Comparison of ENCODE assay signal across 22 cellular contexts in the genomic region with DNA sequence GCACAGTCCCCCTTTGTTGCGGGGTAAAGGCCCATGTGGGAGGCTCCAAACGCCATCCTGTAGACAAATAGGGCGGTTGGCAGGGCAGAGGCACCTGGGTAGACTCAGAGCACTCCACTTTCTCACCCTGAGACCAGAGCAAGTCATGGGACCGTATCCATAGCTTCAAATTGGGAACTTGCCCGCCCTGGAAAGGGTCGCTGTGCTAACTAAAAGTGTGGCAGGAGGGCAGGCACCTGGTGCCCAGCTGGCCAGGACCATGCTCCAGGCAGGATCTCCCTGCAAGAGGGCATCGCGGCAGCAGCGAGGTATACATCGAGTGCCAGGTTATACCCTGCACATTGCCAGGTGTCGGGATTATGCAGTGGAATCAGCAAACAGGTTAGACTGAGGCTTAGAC.
"Had no signal": no experiment of that assay in that cellular context is flagged by ENCODE, and none has a peak within 500 bp of the region (broad histone marks: within the 10 kb centered on the region; RNA-seq: fewer than 3 reads in every experiment).

No MANE protein-coding gene starts in this region.

- H3K9ac ChIP-seq: SK-N-SH had no signal

- FAIRE-seq: RCC 7860 had no signal

- DNase-seq: IMR-90, Karpas-422, KG1, MG63, NCI-H1092, NCI-H1105 treated with DMSO at 0.1 percent for 48 hours, NCI-H1417 treated with DMSO at 0.1 percent for 48 hours, NCI-H146, NCI-H1694 treated with DMSO at 0.1 percent for 48 hours, NCI-H1930, NCI-H2081 treated with DMSO at 0.1 percent for 48 hours, NCI-H2171, NCI-H226, NCI-H446, NCI-H510A, NCI-H524 treated with DMSO at 0.1 percent for 48 hours, NCI-H69, NCI-H774, RPMI8226, SHP77, SK-N-SH had no signal

- H3K27me3 ChIP-seq: MG63 had no signal

- H3K9me3 ChIP-seq: MG63, SK-N-SH had no signal

- H3K4me3 ChIP-seq: MG63 had no signal
